In the genomic region with DNA sequence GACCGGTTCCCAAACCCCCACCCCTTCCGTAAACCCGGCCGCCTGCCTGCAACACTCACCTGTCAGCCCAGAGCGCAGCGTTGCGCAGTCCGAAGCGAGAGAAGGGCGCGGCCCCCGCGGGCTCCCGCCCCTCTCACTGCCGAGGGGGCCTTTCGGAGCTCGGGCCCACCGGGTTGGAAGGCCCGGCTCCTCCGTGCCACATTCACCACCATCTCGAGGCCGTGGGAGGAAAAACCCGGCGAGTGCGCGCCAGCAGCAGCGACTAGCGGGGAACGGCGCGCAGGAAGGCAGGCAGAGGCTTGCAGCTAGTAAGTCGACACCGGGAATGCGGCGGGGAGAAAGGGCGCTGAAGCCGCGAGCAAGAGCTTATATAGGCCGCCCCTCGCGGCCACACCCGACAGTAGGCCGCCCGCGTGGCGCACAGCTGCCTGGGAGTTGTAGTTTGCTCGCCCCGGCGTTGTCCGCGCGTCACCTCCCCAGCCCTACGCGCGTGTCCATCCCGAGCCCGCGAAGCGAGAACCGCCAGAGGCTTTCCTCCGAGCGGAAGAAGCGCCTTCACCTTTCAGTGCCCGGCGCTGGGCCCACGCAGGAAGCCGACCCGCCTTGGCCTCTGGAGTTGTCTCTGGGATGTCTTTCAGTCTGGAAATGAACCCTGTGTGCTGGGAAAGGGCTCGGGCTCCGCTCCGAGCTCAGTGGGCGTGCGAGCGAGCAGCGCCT, we compare ENCODE assay signal across 8 cellular contexts. TPM values are rescaled to one million over a fixed set of nuclear protein-coding genes. Genes with fewer than 3 reads are reported as not detected.
DNase-seq lines count a peak whose midpoint lies in the region; ATAC-seq and TF ChIP-seq lines count a peak whose summit lies in the region.

No MANE protein-coding gene starts in this region.

- WGBS in GM23248 (ENCODE audit: low coverage in 1 of 2, low lambda C conversion rate in 2 of 2, missing lambda C conversion rate in 2 of 2), 2 experiments: 1% methylated on average over 43 to 75 of the region's 75 CpGs

- H3K9me3 Mint-ChIP-seq in stimulated activated naive CD8-positive, alpha-beta T cell treated with anti-CD3 and anti-CD28 coated beads, Interleukin-15, amount 100 ng/mL, for 72 hours: no peaks in the 10 kb centered on the region

- H3K79me2 ChIP-seq in GM23248 (ENCODE audit: insufficient read depth) (peaks cover 29% of the 10 kb centered on the region), neural cell (replicated peaks; ENCODE audit: insufficient read depth, low read length) (peaks cover 17% of the 10 kb centered on the region)

- peaks cover 43% of the 10 kb centered on the region for H3F3A ChIP-seq in GM23248 (ENCODE audit: insufficient read depth)
- no peaks in the 10 kb centered on the region for H3F3A ChIP-seq in neural cell (ENCODE audit: insufficient read depth, low read length, poor library complexity, severe bottlenecking)

- H3K4me1 ChIP-seq in GM23248 (ENCODE audit: insufficient read depth): peaks cover 8% of the 10 kb centered on the region; the same call in 1 of the 2 replicates

- in situ Hi-C loops in GM23248 (cut with MboI): no loop called here

- H3K27me3 ChIP-seq in GM23248 (replicated peaks; ENCODE audit: insufficient read depth) (no peaks in the 10 kb centered on the region), neural cell (ENCODE audit: insufficient read depth, low read depth, low read length) (no peaks in the 10 kb centered on the region)

- H3K4me2 ChIP-seq in GM23248 (ENCODE audit: unreplicated experiment): peak overlapping the region; percentile 98
- peak overlapping the region; percentile 76 for H3K4me2 ChIP-seq in neural cell (ENCODE audit: low read length)

- H3K27ac Mint-ChIP-seq in stimulated activated naive CD8-positive, alpha-beta T cell treated with anti-CD3 and anti-CD28 coated beads, Interleukin-15, amount 100 ng/mL, for 72 hours: peak overlapping the region; percentile 83 to 98

- H3K36me3 ChIP-seq in GM23248 (ENCODE audit: low read depth): peaks cover 28% of the 10 kb centered on the region
- H3K36me3 ChIP-seq in neural cell (ENCODE audit: insufficient read depth, low read length): no peaks in the 10 kb centered on the region

- H3K9me2 ChIP-seq in GM23248 (ENCODE audit: insufficient read depth): no peaks in the 10 kb centered on the region
- H3K9me2 ChIP-seq in neural cell (ENCODE audit: insufficient read depth, low read length): no peaks in the 10 kb centered on the region

- DNase-seq in EL (peak; percentile 96), GM23248 (peak; percentile 97), Kasumi-1 (lab: John Stamatoyannopoulos, UW) (peak; percentile 94), RPMI8226 (peak; percentile 98), fibroblast of pulmonary artery (ENCODE audit: low read depth) (peak; percentile 97)
- peak; percentile 92 for DNase-seq in activated T-helper 9 cell treated with anti-CD3 and anti-CD28 coated beads, Interleukin-2, amount 50 U/mL, for 16 hours (ENCODE audit: low read depth)
- DNase-seq in stimulated activated naive CD8-positive, alpha-beta T cell treated with anti-CD3 and anti-CD28 coated beads, Interleukin-15, amount 100 ng/mL, for 72 hours: peak; percentile 96 to 98

- ATAC-seq in stimulated activated naive CD8-positive, alpha-beta T cell treated with anti-CD3 and anti-CD28 coated beads, Interleukin-15, amount 100 ng/mL, for 72 hours: peak; percentile 94

- H3K27me3 Mint-ChIP-seq in stimulated activated naive CD8-positive, alpha-beta T cell treated with anti-CD3 and anti-CD28 coated beads, Interleukin-15, amount 100 ng/mL, for 72 hours: no peaks in the 10 kb centered on the region

- peak; percentile 58 for TF ChIP-seq EP300 in neural cell (conservative IDR thresholded peaks at IDR 0.05; ENCODE audit: poor library complexity, severe bottlenecking)

- H4K20me1 ChIP-seq in GM23248 (ENCODE audit: insufficient read depth) (peaks cover 13% of the 10 kb centered on the region; the same call in 1 of the 2 replicates), neural cell (ENCODE audit: insufficient read depth) (no peaks in the 10 kb centered on the region)

- no peaks in the 10 kb centered on the region for H3K9me3 ChIP-seq in GM23248 (ENCODE audit: low read depth)
- no peaks in the 10 kb centered on the region for H3K9me3 ChIP-seq in neural cell (ENCODE audit: low read length)

- H3K4me1 Mint-ChIP-seq in stimulated activated naive CD8-positive, alpha-beta T cell treated with anti-CD3 and anti-CD28 coated beads, Interleukin-15, amount 100 ng/mL, for 72 hours: peaks cover 51% of the 10 kb centered on the region

- H3K27ac ChIP-seq in GM23248 (peak overlapping the region; percentile 61), neural cell (ENCODE audit: low read length) (peak overlapping the region; percentile 77)

- H3K4me3 ChIP-seq in GM23248: peak overlapping the region; percentile 99
- H3K4me3 ChIP-seq in fibroblast of pulmonary artery (replicated peaks; ENCODE audit: low read depth, low read length): peak overlapping the region; percentile 95
- peak overlapping the region; percentile 90 for H3K4me3 ChIP-seq in neural cell (ENCODE audit: low read length)

- H3K4me3 Mint-ChIP-seq in stimulated activated naive CD8-positive, alpha-beta T cell treated with anti-CD3 and anti-CD28 coated beads, Interleukin-15, amount 100 ng/mL, for 72 hours: peak overlapping the region; percentile 86 to 98

- H3K9ac ChIP-seq in GM23248 (peak overlapping the region; percentile 92), neural cell (ENCODE audit: low read length) (peak overlapping the region; percentile 88)

- no peak for TF ChIP-seq RAD21 in neural cell (conservative IDR thresholded peaks at IDR 0.05)

- TF ChIP-seq CTCF in fibroblast of pulmonary artery (IDR thresholded peaks at IDR 0.05; ENCODE audit: low read length, missing control alignments): no peak
- no peak for TF ChIP-seq CTCF in neural cell (IDR thresholded peaks at IDR 0.05; ENCODE audit: poor library complexity, severe bottlenecking)

- H2AFZ ChIP-seq in GM23248: peak overlapping the region; percentile 99
- peak overlapping the region; percentile 74 for H2AFZ ChIP-seq in neural cell (ENCODE audit: low read depth, low read length)

TF ChIP-seq in neural cell, 6 proteins besides CTCF, POLR2A, EP300 and RAD21:
- TF ChIP-seq POLR2AphosphoS5 (IDR thresholded peaks at IDR 0.05): peak; percentile 99
- peak; percentile 84 for TF ChIP-seq MXI1 (conservative IDR thresholded peaks at IDR 0.05; ENCODE audit: poor library complexity, severe bottlenecking)
- no peak for TF ChIP-seq EZH2 (IDR thresholded peaks at IDR 0.05; ENCODE audit: borderline replicate concordance, insufficient read depth, low read length, poor library complexity, severe bottlenecking)
- TF ChIP-seq, protein P1, sequence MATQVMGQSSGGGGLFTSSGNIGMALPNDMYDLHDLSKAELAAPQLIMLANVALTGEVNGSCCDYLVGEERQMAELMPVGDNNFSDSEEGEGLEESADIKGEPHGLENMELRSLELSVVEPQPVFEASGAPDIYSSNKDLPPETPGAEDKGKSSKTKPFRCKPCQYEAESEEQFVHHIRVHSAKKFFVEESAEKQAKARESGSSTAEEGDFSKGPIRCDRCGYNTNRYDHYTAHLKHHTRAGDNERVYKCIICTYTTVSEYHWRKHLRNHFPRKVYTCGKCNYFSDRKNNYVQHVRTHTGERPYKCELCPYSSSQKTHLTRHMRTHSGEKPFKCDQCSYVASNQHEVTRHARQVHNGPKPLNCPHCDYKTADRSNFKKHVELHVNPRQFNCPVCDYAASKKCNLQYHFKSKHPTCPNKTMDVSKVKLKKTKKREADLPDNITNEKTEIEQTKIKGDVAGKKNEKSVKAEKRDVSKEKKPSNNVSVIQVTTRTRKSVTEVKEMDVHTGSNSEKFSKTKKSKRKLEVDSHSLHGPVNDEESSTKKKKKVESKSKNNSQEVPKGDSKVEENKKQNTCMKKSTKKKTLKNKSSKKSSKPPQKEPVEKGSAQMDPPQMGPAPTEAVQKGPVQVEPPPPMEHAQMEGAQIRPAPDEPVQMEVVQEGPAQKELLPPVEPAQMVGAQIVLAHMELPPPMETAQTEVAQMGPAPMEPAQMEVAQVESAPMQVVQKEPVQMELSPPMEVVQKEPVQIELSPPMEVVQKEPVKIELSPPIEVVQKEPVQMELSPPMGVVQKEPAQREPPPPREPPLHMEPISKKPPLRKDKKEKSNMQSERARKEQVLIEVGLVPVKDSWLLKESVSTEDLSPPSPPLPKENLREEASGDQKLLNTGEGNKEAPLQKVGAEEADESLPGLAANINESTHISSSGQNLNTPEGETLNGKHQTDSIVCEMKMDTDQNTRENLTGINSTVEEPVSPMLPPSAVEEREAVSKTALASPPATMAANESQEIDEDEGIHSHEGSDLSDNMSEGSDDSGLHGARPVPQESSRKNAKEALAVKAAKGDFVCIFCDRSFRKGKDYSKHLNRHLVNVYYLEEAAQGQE (IDR thresholded peaks at IDR 0.05; ENCODE audit: borderline replicate concordance): peak; percentile 95
- TF ChIP-seq TAF1 (IDR thresholded peaks at IDR 0.05; ENCODE audit: low read depth): peak; percentile 99
- TF ChIP-seq SMC3 (conservative IDR thresholded peaks at IDR 0.05; ENCODE audit: poor library complexity): peak; percentile 24

RNA-seq across cellular contexts. Expression of a gene that starts 10.4 kb away (rescaled TPM):
- 2.5 and 6.1 TPM in 2 replicates for total RNA-seq in GM23248 (2014; rRNA removed; shearing (Covaris generic))
- 1.9 and 2.4 TPM in 2 replicates for polyA plus RNA-seq in GM23248 (2016; fragmentation: Nextera tagmentation; extraction: Ambion mirVana)
- not detected in 2 replicates for polyA plus RNA-seq in neural cell
- not detected in 2 replicates for polyA minus RNA-seq in neural cell

RNA-seq across cellular contexts. Expression of a gene that starts 28.8 kb away (rescaled TPM):
- 21.9 and 22.0 TPM in 2 replicates for total RNA-seq in GM23248 (2014; rRNA removed; shearing (Covaris generic))
- polyA plus RNA-seq in GM23248 (2016; fragmentation: Nextera tagmentation; extraction: Ambion mirVana) (26.6 and 27.4 TPM in 2 replicates), neural cell (80.8 and 91.6 TPM in 2 replicates)
- 47.5 and 50.9 TPM in 2 replicates for polyA minus RNA-seq in neural cell

Comparison
In these comparisons a context has a peak if more than half of its experiments do, and no peak if none do; other contexts are left out.
1. Peak in every context shown above with its lines: DNase-seq, ATAC-seq, H3K4me3 ChIP-seq and H3K27ac ChIP-seq.